23 cellular contexts compared by ENCODE assay signal in the genomic region with DNA sequence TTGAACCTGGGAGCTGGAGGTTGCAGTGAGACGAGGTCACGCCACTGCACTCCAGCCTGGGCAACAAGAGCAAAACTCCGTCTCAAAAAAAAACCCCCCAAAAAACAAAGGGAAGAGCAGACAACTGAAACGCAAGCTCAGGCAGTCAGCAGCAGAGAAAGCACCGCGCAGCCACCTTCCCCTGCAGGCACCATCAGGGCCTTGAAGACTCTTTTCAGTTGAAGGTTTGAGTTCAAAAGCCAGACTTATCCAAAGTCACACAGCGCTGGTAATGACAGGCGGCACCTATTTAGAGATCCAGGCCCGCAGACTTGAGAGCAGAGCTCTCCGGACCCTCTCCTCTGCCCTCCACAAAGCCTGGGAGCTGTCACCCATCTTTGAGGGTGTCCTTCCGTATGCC. TPM values are rescaled to one million over a fixed set of nuclear protein-coding genes. Genes with fewer than 3 reads are reported as not detected.
"Had no signal": no experiment of that assay in that cellular context is flagged by ENCODE, and none has a peak within 500 bp of the region (broad histone marks: within the 10 kb centered on the region; RNA-seq: fewer than 3 reads in every experiment).

No MANE protein-coding gene starts in this region.

- ATAC-seq: activated CD4-positive, CD25-positive, alpha-beta regulatory T cell treated with anti-CD3 and anti-CD28 coated beads, Interleukin-2, amount 50 U/mL, for 24 hours; left lung; stimulated activated naive CD8-positive, alpha-beta T cell treated with anti-CD3 and anti-CD28 coated beads, Interleukin-15, amount 100 ng/mL, for 72 hours had no signal

- H3K27ac Mint-ChIP-seq: activated naive CD4-positive, alpha-beta T cell treated with anti-CD3 and anti-CD28 coated beads, Interleukin-2, amount 50 U/mL, for 24 hours; memory B cell had no signal

- H3K9me3 Mint-ChIP-seq: activated CD4-positive, alpha-beta T cell treated with anti-CD3 and anti-CD28 coated beads, Interleukin-2, amount 10 ng/mL, durations not matched to agents 7 days and 5 days; activated naive CD4-positive, alpha-beta T cell treated with anti-CD3 and anti-CD28 coated beads, Interleukin-2, amount 50 U/mL, for 24 hours; memory B cell; stimulated activated naive CD8-positive, alpha-beta T cell treated with anti-CD3 and anti-CD28 coated beads, Interleukin-15, amount 100 ng/mL, for 72 hours had no signal

- H3K27me3 Mint-ChIP-seq: activated CD4-positive, alpha-beta T cell treated with anti-CD3 and anti-CD28 coated beads, Interleukin-2, amount 10 ng/mL, durations not matched to agents 7 days and 5 days; activated naive CD4-positive, alpha-beta T cell treated with anti-CD3 and anti-CD28 coated beads, Interleukin-2, amount 50 U/mL, for 24 hours; memory B cell; stimulated activated naive CD8-positive, alpha-beta T cell treated with anti-CD3 and anti-CD28 coated beads, Interleukin-15, amount 100 ng/mL, for 72 hours had no signal

- H3K4me3 ChIP-seq: left lung, skin epidermis, suprapubic skin had no signal

- DNase-seq: activated CD4-positive, alpha-beta T cell treated with anti-CD3 and anti-CD28 coated beads, Interleukin-2, amount 10 ng/mL, durations not matched to agents 7 days and 5 days; activated CD8-positive, alpha-beta memory T cell treated with anti-CD3 and anti-CD28 coated beads for 24 hours; activated CD8-positive, alpha-beta memory T cell treated with anti-CD3 and anti-CD28 coated beads, Interleukin-2, amount 50 U/mL, for 48 hours; activated gamma-delta T cell; amniotic stem cell; erythroblast; foreskin melanocyte; left lung; occipital lobe; stimulated activated CD4-positive, alpha-beta T cell treated with anti-CD3 and anti-CD28 coated beads, Interleukin-4, amount 100 ng/mL, for 1 hour; stimulated activated naive CD8-positive, alpha-beta T cell treated with anti-CD3 and anti-CD28 coated beads, Interleukin-15, amount 100 ng/mL, for 72 hours; T1000; trophoblast cell had no signal

- H3K27me3 ChIP-seq: left lung, suprapubic skin had no signal

- H3K9me3 ChIP-seq: left lung, suprapubic skin had no signal

- H3K36me3 Mint-ChIP-seq: activated naive CD4-positive, alpha-beta T cell treated with anti-CD3 and anti-CD28 coated beads, Interleukin-2, amount 50 U/mL, for 24 hours had no signal

- H3K4me3 Mint-ChIP-seq: activated CD4-positive, alpha-beta T cell treated with anti-CD3 and anti-CD28 coated beads, Interleukin-2, amount 10 ng/mL, durations not matched to agents 7 days and 5 days; activated naive CD4-positive, alpha-beta T cell treated with anti-CD3 and anti-CD28 coated beads, Interleukin-2, amount 50 U/mL, for 24 hours; memory B cell; stimulated activated naive CD8-positive, alpha-beta T cell treated with anti-CD3 and anti-CD28 coated beads, Interleukin-15, amount 100 ng/mL, for 72 hours had no signal

- H3K27ac ChIP-seq: suprapubic skin had no signal

RNA-seq across cellular contexts. Expression of gene SLC35G6, which starts 13.0 kb away (rescaled TPM):
- total RNA-seq: activated CD4-positive, alpha-beta T cell treated with anti-CD3 and anti-CD28 coated beads, Interleukin-2, amount 10 ng/mL, durations not matched to agents 7 days and 5 days; dermis microvascular lymphatic vessel endothelial cell; kidney epithelial cell; left lung; occipital lobe; pulmonary artery endothelial cell; suprapubic skin; T-helper 1 cell treated with Interleukin-12 subunit alpha and Interleukin-12 subunit beta and Interleukin-4 antibody, amounts not matched to agents 30 ng/mL and 1 ng/mL, for 36 hours had no signal
- polyA plus RNA-seq: neural cell had no signal
